10 cellular contexts compared by ENCODE assay signal in the genomic region with DNA sequence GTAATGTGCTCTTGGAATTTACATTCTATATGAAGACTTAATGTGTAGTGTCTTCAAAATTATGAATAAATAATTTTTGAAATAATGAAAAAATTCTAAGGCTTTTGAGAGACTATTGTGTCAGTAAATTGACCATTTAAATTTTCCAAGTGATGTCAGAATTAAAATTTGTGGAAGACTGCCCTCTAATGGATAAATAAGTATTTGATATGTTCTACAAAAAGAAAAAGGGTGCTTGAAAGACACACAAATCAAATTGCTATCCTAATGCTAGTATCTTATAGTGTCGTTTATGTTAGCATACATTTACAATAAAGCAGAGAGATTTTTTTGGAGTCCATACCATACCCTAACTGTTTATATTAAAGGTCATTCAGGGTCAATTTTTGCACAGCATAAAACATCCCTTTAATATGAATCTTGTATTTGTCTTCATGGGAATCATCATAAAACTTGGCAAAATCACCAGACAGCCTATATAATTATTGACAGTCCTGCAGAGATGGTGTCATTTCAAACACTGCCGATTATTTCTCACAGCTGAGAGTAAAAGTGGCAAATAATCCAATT.
DNase-seq lines count a peak whose midpoint lies in the region; ATAC-seq and TF ChIP-seq lines count a peak whose summit lies in the region.
"Had no signal": no experiment of that assay in that cellular context is flagged by ENCODE, and none has a peak within 500 bp of the region (broad histone marks: within the 10 kb centered on the region; RNA-seq: fewer than 3 reads in every experiment).

No MANE protein-coding gene starts in this region.

- peak; percentile 8 for DNase-seq in SIG-M5 treated with dmso at 0.1 percent for 504 hours (lab: John Stamatoyannopoulos, UW; ENCODE audit: unreplicated experiment)
- no peak for DNase-seq in SIG-M5 (lab: John Stamatoyannopoulos, UW)
- DNase-seq in RKO (ENCODE audit: low spot score), result peak; percentile 41
- DNase-seq in fibroblast of the conjunctiva (ENCODE audit: low read depth), result peak; percentile 23
- DNase-seq in thoracic aorta (ENCODE audit: low spot score), result no peak
- DNase-seq in stimulated activated CD4-positive, alpha-beta T cell treated with anti-CD3 and anti-CD28 coated beads, Interleukin-12 subunit alpha, Interleukin-12 subunit beta, amount 100 ng/mL, for 4 hours, result no peak
- no peak for DNase-seq in NCI-H2107 treated with DMSO at 0.1 percent for 48 hours (lab: John Stamatoyannopoulos, UW; ENCODE audit: unreplicated experiment)
- DNase-seq in NCI-H524 treated with DMSO at 0.1 percent for 48 hours (lab: John Stamatoyannopoulos, UW), result no peak

- peaks cover 4% of the 10 kb centered on the region for H3K9me3 ChIP-seq in thoracic aorta
- H3K9me3 ChIP-seq: neutrophil had no signal

- no peak for ATAC-seq in thoracic aorta (ENCODE audit: insufficient number of reproducible peaks, low FRiP score, low read depth)
- ATAC-seq: Panc1 had no signal

- TF ChIP-seq CTCF in thoracic aorta (IDR thresholded peaks at IDR 0.05), result peak; percentile 51

- H3K4me3 ChIP-seq in thoracic aorta, result no peak overlapping the region

- H3K27ac ChIP-seq in thoracic aorta, result no peak overlapping the region
- H3K27ac ChIP-seq: neutrophil had no signal

- no peaks in the 10 kb centered on the region for H3K36me3 ChIP-seq in thoracic aorta
- H3K36me3 ChIP-seq: neutrophil had no signal

- no peaks in the 10 kb centered on the region for H3K27me3 ChIP-seq in thoracic aorta (replicated peaks; ENCODE audit: insufficient read depth)
- H3K27me3 ChIP-seq: neutrophil had no signal

- H3K4me1 ChIP-seq in thoracic aorta (ENCODE audit: control insufficient read depth in 1 of 2, low read depth in 2 of 2), result no peaks in the 10 kb centered on the region

Comparison
In these comparisons a context has a peak if more than half of its experiments do, and no peak if none do; other contexts are left out.
1. DNase-seq: peak in SIG-M5 treated with dmso at 0.1 percent for 504 hours (single experiment), RKO (single experiment) and fibroblast of the conjunctiva (single experiment); none in SIG-M5 (single experiment), thoracic aorta (single experiment), stimulated activated CD4-positive, alpha-beta T cell treated with anti-CD3 and anti-CD28 coated beads, Interleukin-12 subunit alpha, Interleukin-12 subunit beta, amount 100 ng/mL, for 4 hours (single experiment), NCI-H2107 treated with DMSO at 0.1 percent for 48 hours (single experiment) and NCI-H524 treated with DMSO at 0.1 percent for 48 hours (single experiment).